ENCODE assay signal across 1 cellular context in the genomic region with DNA sequence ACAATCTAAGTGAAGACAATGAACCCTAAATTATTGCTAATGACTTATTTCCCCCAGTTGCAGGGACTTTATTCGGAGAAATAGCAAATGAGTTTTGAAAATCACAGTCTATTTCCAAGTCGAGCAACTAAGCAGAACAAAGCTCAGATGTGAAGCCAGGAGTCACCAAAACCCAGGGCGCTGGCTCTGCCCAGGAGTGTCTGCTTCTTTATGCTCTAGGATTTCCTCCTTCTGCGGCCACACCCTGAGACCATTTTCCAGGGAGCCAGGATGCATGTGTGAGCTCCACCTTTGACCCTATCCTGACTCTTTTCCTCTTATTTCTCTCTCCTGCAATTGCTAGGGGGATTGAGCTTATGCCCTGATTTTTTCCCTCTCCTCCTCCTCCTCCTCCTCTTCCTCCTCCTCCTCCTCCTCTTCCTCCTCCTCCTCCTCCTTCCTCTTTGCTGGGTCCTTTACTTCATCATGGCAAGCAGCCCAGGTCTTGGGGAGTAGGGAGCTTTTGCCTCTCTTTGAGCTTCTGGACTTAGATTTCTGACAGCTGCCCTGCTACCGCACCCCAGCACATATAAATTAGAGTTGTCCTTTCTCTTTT.
TF ChIP-seq lines count a peak whose summit lies in the region.

No MANE protein-coding gene starts in this region.

TF ChIP-seq in liver, 16 proteins besides CTCF, POLR2A, EP300 and RAD21 (continued from another document):
- TF ChIP-seq REST (IDR thresholded peaks at IDR 0.05) (no peak), NR2F2 (IDR thresholded peaks at IDR 0.05) (peak; percentile 34), SP1 (IDR thresholded peaks at IDR 0.05) (no peak)
TF ChIP-seq in liver: peak in this region for 1.
